Comparison of ENCODE assay signal across 9 cellular contexts in the genomic region with DNA sequence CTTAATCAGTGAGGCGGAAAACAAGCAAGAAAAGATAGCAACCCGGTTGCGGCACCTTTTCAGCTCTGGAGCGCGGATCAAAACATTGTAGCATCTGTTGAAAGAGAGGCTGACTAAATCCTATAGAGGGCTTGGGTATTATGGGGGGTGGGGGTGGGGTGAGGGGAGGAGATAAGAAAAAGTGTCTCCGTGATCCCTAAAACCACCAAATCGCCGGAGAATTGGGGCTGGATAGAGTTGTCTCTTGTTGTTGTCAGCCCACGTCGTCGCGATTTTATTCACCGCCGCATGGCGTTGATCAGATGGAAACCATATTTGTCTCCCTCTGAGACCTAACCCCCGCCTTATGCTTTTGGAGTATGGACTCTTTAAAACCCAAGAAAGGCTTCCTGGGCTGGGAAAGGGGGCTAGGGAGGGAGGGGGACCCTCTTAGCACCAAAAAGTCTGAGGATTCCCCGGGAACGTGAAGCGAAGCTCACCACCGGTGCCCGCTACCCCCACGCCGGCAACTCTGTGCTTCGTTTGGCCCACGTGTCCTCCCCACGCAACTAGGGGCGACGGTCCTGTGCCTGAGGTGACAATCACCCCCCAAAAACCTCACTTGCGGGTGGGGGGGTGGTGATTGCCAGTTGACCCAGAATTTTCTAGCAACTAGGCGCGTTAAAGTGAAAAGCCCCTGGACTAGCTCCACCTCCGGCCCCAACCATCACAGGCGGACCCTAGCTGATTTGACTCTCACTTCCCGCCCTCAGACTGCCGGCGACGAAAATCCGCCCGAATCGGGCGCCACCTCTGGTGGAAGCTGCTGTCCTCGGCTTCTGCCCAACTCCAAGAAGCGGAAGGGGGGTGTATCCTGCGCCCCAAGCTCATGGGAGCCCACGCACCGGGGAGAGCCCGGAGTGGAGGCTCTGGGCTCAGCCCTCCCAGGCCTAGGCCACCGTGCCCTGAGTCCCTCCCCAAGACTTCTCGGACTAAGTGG. TPM values are rescaled to one million over a fixed set of nuclear protein-coding genes. Genes with fewer than 3 reads are reported as not detected.
A peak's percentile ranks its signal among the peaks of the same experiment; 100 is the strongest.
DNase-seq lines count a peak whose midpoint lies in the region; ATAC-seq and TF ChIP-seq lines count a peak whose summit lies in the region.
"Had no signal": no experiment of that assay in that cellular context is flagged by ENCODE, and none has a peak within 500 bp of the region (broad histone marks: within the 10 kb centered on the region; RNA-seq: fewer than 3 reads in every experiment).

No MANE protein-coding gene starts in this region.

- WGBS in spleen, 5 donors = 4 to 8% (median 6%) methylated on average over 38 to 49 of the region's 49 CpGs

- peak overlapping the region; percentile 42 for H3K9ac ChIP-seq in NT2/D1 (ENCODE audit: insufficient read length, low read depth)

- ATAC-seq in sciatic nerve = no peak
- no peak for ATAC-seq in GM18502 (IDR thresholded peaks at IDR 0.05; ENCODE audit: poor library complexity, unreplicated experiment)

- peak; percentile 36 for TF ChIP-seq CTCF in fibroblast of mammary gland (conservative IDR thresholded peaks at IDR 0.05; ENCODE audit: control insufficient read depth, insufficient read depth, low read depth, low read length)
- no peak for TF ChIP-seq CTCF in spleen (IDR thresholded peaks at IDR 0.05 in 8 of 11, conservative IDR thresholded peaks at IDR 0.05 in 3 of 11)

- CTCF ChIA-PET in activated CD4-positive, alpha-beta T cell treated with anti-CD3 and anti-CD28 coated beads, Interleukin-2, amount 10 ng/mL, durations not matched to agents 7 days and 5 days (lab: Charles Lee) = interaction anchor here (0.7 to 1.0 kb wide), 3 partner anchors 9 to 176 kb away, joined by 3 to 4 read pairs (median 3); no protein-coding TSS in a partner anchor

- POLR2A ChIA-PET in activated CD4-positive, alpha-beta T cell treated with anti-CD3 and anti-CD28 coated beads, Interleukin-2, amount 10 ng/mL, durations not matched to agents 7 days and 5 days (lab: Charles Lee) = interaction anchor here (0.6 kb wide), 1 partner anchor 368 kb away, joined by 3 read pairs; no protein-coding TSS in a partner anchor

- DNase-seq in activated CD4-positive, alpha-beta T cell treated with anti-CD3 and anti-CD28 coated beads, Interleukin-2, amount 10 ng/mL, durations not matched to agents 7 days and 5 days = no peak
- DNase-seq in activated CD4-positive, alpha-beta T cell treated with anti-CD3 and anti-CD28 coated beads, Interleukin-2, amount 50 U/mL, for 1 hour = no peak
- DNase-seq in NT2/D1 (ENCODE audit: low read depth, low spot score) = no peak
- DNase-seq in fibroblast of mammary gland (ENCODE audit: low read depth) = no peak
- peak; percentile 69 for DNase-seq in spleen
- DNase-seq in sciatic nerve (ENCODE audit: low spot score) = no peak
- no peak for DNase-seq in NCI-H2081 (lab: John Stamatoyannopoulos, UW)

- H3K4me1 Mint-ChIP-seq in activated CD4-positive, alpha-beta T cell treated with anti-CD3 and anti-CD28 coated beads, Interleukin-2, amount 10 ng/mL, durations not matched to agents 7 days and 5 days = peaks cover 18% of the 10 kb centered on the region

- H3K4me3 ChIP-seq in NT2/D1 (ENCODE audit: insufficient read length, low read depth) = peak overlapping the region; percentile 40
- H3K4me3 ChIP-seq in fibroblast of mammary gland (ENCODE audit: control insufficient read depth, low read depth, low read length) = no peak overlapping the region
- peak overlapping the region in 1 of 8 donors; percentile 44 for H3K4me3 ChIP-seq in spleen

- H3K4me3 Mint-ChIP-seq in activated CD4-positive, alpha-beta T cell treated with anti-CD3 and anti-CD28 coated beads, Interleukin-2, amount 10 ng/mL, durations not matched to agents 7 days and 5 days = peak overlapping the region; percentile 40

- no peaks in the 10 kb centered on the region for H3K9me3 Mint-ChIP-seq in activated CD4-positive, alpha-beta T cell treated with anti-CD3 and anti-CD28 coated beads, Interleukin-2, amount 10 ng/mL, durations not matched to agents 7 days and 5 days

- peaks cover 77% of the 10 kb centered on the region for H3K27me3 Mint-ChIP-seq in activated CD4-positive, alpha-beta T cell treated with anti-CD3 and anti-CD28 coated beads, Interleukin-2, amount 10 ng/mL, durations not matched to agents 7 days and 5 days

- H3K36me3 ChIP-seq in NT2/D1 (ENCODE audit: insufficient read depth, insufficient read length, low read length) (no peaks in the 10 kb centered on the region), spleen (no peaks in the 10 kb centered on the region)

- peaks cover 13% of the 10 kb centered on the region for H3K36me3 Mint-ChIP-seq in activated CD4-positive, alpha-beta T cell treated with anti-CD3 and anti-CD28 coated beads, Interleukin-2, amount 10 ng/mL, durations not matched to agents 7 days and 5 days (ENCODE audit: low read depth)

- H3K9me3 ChIP-seq in NT2/D1 (ENCODE audit: insufficient read depth, low read length) = no peaks in the 10 kb centered on the region
- H3K9me3 ChIP-seq in spleen = peaks cover 0 to 10% (median 0%) of the 10 kb centered on the region in 8 donors

- intact Hi-C loops in spleen (cut with DNase I; ENCODE audit: low total_unique reads) (no loop called here), sciatic nerve (cut with DNase I) (no loop called here)

- peaks cover 81% of the 10 kb centered on the region for H3K27me3 ChIP-seq in NT2/D1 (ENCODE audit: insufficient read depth, insufficient read length)
- peaks cover 17 to 95% (median 82%) of the 10 kb centered on the region in 7 donors for H3K27me3 ChIP-seq in spleen (replicated peaks in 1 of 7)

- no peak for TF ChIP-seq POLR2A in spleen (IDR thresholded peaks at IDR 0.05)

- H3K27ac Mint-ChIP-seq in activated CD4-positive, alpha-beta T cell treated with anti-CD3 and anti-CD28 coated beads, Interleukin-2, amount 10 ng/mL, durations not matched to agents 7 days and 5 days = no peak overlapping the region

- H3K27ac ChIP-seq in spleen = no peak overlapping the region
- H3K27ac ChIP-seq: C4-2B had no signal

- peaks cover 2% of the 10 kb centered on the region for H3K4me1 ChIP-seq in NT2/D1 (ENCODE audit: insufficient read depth, insufficient read length)
- peaks cover 5 to 34% (median 20%) of the 10 kb centered on the region in 6 donors for H3K4me1 ChIP-seq in spleen

RNA-seq across cellular contexts. Expression of gene PAX6, which starts 12.8 kb away (rescaled TPM):
- total RNA-seq in activated CD4-positive, alpha-beta T cell treated with anti-CD3 and anti-CD28 coated beads, Interleukin-2, amount 10 ng/mL, durations not matched to agents 7 days and 5 days = not detected
- not detected for total RNA-seq in spleen
- under 1 TPM in 2 of 3 donors, not detected in 1; 0.02 to 0.05 TPM for polyA plus RNA-seq in spleen
- total RNA-seq in sciatic nerve = not detected
